ENCODE assay signal across 28 cellular contexts in the genomic region with DNA sequence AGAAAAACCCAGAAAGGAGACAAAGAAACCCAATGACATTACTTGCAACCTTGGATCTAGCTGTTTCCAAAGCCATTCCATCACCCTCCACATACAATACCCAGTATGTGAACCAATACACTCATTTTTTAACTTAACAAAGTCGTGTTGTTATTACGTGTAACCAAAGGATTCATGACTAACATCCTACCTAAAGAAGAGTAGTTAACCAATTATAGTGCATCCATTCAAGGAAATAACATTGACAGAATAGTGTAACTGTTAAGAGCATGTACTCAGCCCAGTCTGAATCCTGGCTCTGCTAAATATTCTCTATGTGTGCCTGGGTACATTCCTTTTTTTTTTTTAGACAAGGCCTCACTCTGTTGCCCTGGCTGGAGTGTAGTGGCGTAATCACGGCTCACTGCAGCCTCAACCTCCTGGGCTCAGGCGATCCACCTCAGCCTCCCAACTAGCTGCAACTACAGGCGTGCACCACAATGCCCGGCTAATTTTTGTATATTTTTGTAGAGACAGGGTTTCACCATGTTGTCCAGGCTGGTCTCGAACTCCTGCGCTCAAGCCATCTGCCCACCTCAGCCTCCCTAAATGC. TPM values are rescaled to one million over a fixed set of nuclear protein-coding genes. Genes with fewer than 3 reads are reported as not detected.
A peak's percentile ranks its signal among the peaks of the same experiment; 100 is the strongest.
DNase-seq lines count a peak whose midpoint lies in the region; ATAC-seq and TF ChIP-seq lines count a peak whose summit lies in the region.
"Had no signal": no experiment of that assay in that cellular context is flagged by ENCODE, and none has a peak within 500 bp of the region (broad histone marks: within the 10 kb centered on the region; RNA-seq: fewer than 3 reads in every experiment).

No MANE protein-coding gene starts in this region.

- peaks cover 96% of the 10 kb centered on the region for H4K20me1 ChIP-seq in Loucy (ENCODE audit: insufficient read depth, low read length, poor library complexity, severe bottlenecking)

- ATAC-seq in CD4-positive, CD25-positive, alpha-beta regulatory T cell (ENCODE audit: low read depth in 2 of 2): no peak
- ATAC-seq in naive B cell (ENCODE audit: low read depth in 2 of 2): no peak
- ATAC-seq: HCT116, left colon, WTC11 had no signal

- no peak overlapping the region for H3K27ac ChIP-seq in CD4-positive, CD25-positive, alpha-beta regulatory T cell (ENCODE audit: insufficient read depth, low read length, poor library complexity, severe bottlenecking)
- H3K27ac ChIP-seq: coronary artery, epithelial cell of prostate, hepatocyte, thoracic aorta had no signal

- DNase-seq in activated T-cell treated with anti-CD3 and anti-CD28 coated beads, Interleukin-2, amount 50 U/mL, for 24 hours: no peak
- DNase-seq in activated T-cell treated with anti-CD3 and anti-CD28 coated beads, Interleukin-2, amount 50 U/mL, for 1 hour: no peak
- DNase-seq in CD4-positive, CD25-positive, alpha-beta regulatory T cell: no peak
- DNase-seq in naive B cell (no peak), T-helper 1 cell (no peak), iPS-NIHi7 (ENCODE audit: extremely low spot score) (no peak)
- no peak for DNase-seq in stimulated activated CD8-positive, alpha-beta memory T cell treated with anti-CD3 and anti-CD28 coated beads, Interleukin-4, amount 100 ng/mL, for 48 hours
- DNase-seq: activated CD4-positive, alpha-beta T cell treated with anti-CD3 and anti-CD28 coated beads, Interleukin-2, amount 10 ng/mL, durations not matched to agents 7 days and 5 days; activated effector memory CD4-positive, alpha-beta T cell treated with Interleukin-2 at 50 U/mL for 16 hours; AML-193; DMS153; effector CD8-positive, alpha-beta T cell; IMR-90; left colon; NCI-H1092; NCI-H1694 treated with DMSO at 0.1 percent for 48 hours; NCI-H446 treated with DMSO at 0.1 percent for 48 hours; NCI-H774; nephron progenitor cell; retina had no signal

- H3F3A ChIP-seq in Loucy (ENCODE audit: low read depth): peaks cover 9% of the 10 kb centered on the region; the same call in 1 of the 2 replicates

- H3K27me3 Mint-ChIP-seq in activated T-cell treated with anti-CD3 and anti-CD28 coated beads, Interleukin-2, amount 50 U/mL, for 24 hours: no peaks in the 10 kb centered on the region
- no peaks in the 10 kb centered on the region for H3K27me3 Mint-ChIP-seq in CD4-positive, CD25-positive, alpha-beta regulatory T cell
- H3K27me3 Mint-ChIP-seq in naive B cell: no peaks in the 10 kb centered on the region
- H3K27me3 Mint-ChIP-seq: activated CD4-positive, alpha-beta T cell treated with anti-CD3 and anti-CD28 coated beads, Interleukin-2, amount 10 ng/mL, durations not matched to agents 7 days and 5 days; stimulated activated naive CD8-positive, alpha-beta T cell treated with anti-CD3 and anti-CD28 coated beads, Interleukin-15, Interleukin-2, amounts not matched to agents 100 ng/mL and 50 ng/mL, for 24 hours had no signal

- no peak for TF ChIP-seq CTCF in Loucy (conservative IDR thresholded peaks at IDR 0.05; ENCODE audit: low read length)

- H3K4me2 ChIP-seq in Loucy (ENCODE audit: low read depth, low read length, poor library complexity, severe bottlenecking): peak overlapping the region; percentile 22
- H3K4me2 ChIP-seq: hepatocyte had no signal

- H3K4me3 Mint-ChIP-seq in activated T-cell treated with anti-CD3 and anti-CD28 coated beads, Interleukin-2, amount 50 U/mL, for 24 hours: no peak overlapping the region
- peak overlapping the region in 2 of 4 donors; percentile 33 to 58 for H3K4me3 Mint-ChIP-seq in CD4-positive, CD25-positive, alpha-beta regulatory T cell
- H3K4me3 Mint-ChIP-seq in naive B cell: peak overlapping the region in 1 of 8 donors; percentile 76
- H3K4me3 Mint-ChIP-seq: activated CD4-positive, alpha-beta T cell treated with anti-CD3 and anti-CD28 coated beads, Interleukin-2, amount 10 ng/mL, durations not matched to agents 7 days and 5 days; nephron progenitor cell; stimulated activated naive CD8-positive, alpha-beta T cell treated with anti-CD3 and anti-CD28 coated beads, Interleukin-15, Interleukin-2, amounts not matched to agents 100 ng/mL and 50 ng/mL, for 24 hours; WTC11 had no signal

- no peaks in the 10 kb centered on the region for H3K27me3 ChIP-seq in CD4-positive, CD25-positive, alpha-beta regulatory T cell (ENCODE audit: control insufficient read depth, insufficient read depth, low read length)
- no peaks in the 10 kb centered on the region for H3K27me3 ChIP-seq in Loucy (ENCODE audit: insufficient read depth, low read length, poor library complexity, severe bottlenecking)
- H3K27me3 ChIP-seq: hepatocyte had no signal

- peak overlapping the region; percentile 59 for H3K27ac Mint-ChIP-seq in activated T-cell treated with anti-CD3 and anti-CD28 coated beads, Interleukin-2, amount 50 U/mL, for 24 hours
- H3K27ac Mint-ChIP-seq in CD4-positive, CD25-positive, alpha-beta regulatory T cell: peak overlapping the region in 2 of 3 donors; percentile 69 to 78
- H3K27ac Mint-ChIP-seq in naive B cell: peak overlapping the region in 4 of 6 donors; percentile 19 to 79 (median 40)
- H3K27ac Mint-ChIP-seq: stimulated activated naive CD8-positive, alpha-beta T cell treated with anti-CD3 and anti-CD28 coated beads, Interleukin-15, Interleukin-2, amounts not matched to agents 100 ng/mL and 50 ng/mL, for 24 hours had no signal

- peaks cover 100% of the 10 kb centered on the region for H3K79me2 ChIP-seq in Loucy (ENCODE audit: insufficient read depth, low read length)

- peaks cover 12% of the 10 kb centered on the region for H3K36me3 Mint-ChIP-seq in activated T-cell treated with anti-CD3 and anti-CD28 coated beads, Interleukin-2, amount 50 U/mL, for 24 hours (ENCODE audit: low read depth)
- no peaks in the 10 kb centered on the region for H3K36me3 Mint-ChIP-seq in CD4-positive, CD25-positive, alpha-beta regulatory T cell
- H3K36me3 Mint-ChIP-seq in naive B cell: no peaks in the 10 kb centered on the region
- H3K36me3 Mint-ChIP-seq: WTC11 had no signal

- H3K9me3 Mint-ChIP-seq in activated T-cell treated with anti-CD3 and anti-CD28 coated beads, Interleukin-2, amount 50 U/mL, for 24 hours: no peaks in the 10 kb centered on the region
- no peaks in the 10 kb centered on the region for H3K9me3 Mint-ChIP-seq in CD4-positive, CD25-positive, alpha-beta regulatory T cell
- H3K9me3 Mint-ChIP-seq in naive B cell: no peaks in the 10 kb centered on the region
- H3K9me3 Mint-ChIP-seq: activated CD4-positive, alpha-beta T cell treated with anti-CD3 and anti-CD28 coated beads, Interleukin-2, amount 10 ng/mL, durations not matched to agents 7 days and 5 days; nephron progenitor cell; stimulated activated naive CD8-positive, alpha-beta T cell treated with anti-CD3 and anti-CD28 coated beads, Interleukin-15, Interleukin-2, amounts not matched to agents 100 ng/mL and 50 ng/mL, for 24 hours; WTC11 had no signal

- H2AFZ ChIP-seq in Loucy (ENCODE audit: low read length): no peak overlapping the region
- H2AFZ ChIP-seq: hepatocyte had no signal

- no peak overlapping the region for H3K9ac ChIP-seq in Loucy (ENCODE audit: low read depth, low read length, poor library complexity, severe bottlenecking)

- H3K4me3 ChIP-seq in CD4-positive, CD25-positive, alpha-beta regulatory T cell (ENCODE audit: low read depth, low read length): peak overlapping the region; percentile 19
- peak overlapping the region; percentile 9 for H3K4me3 ChIP-seq in Loucy (ENCODE audit: low read length, poor library complexity, severe bottlenecking)
- H3K4me3 ChIP-seq: coronary artery, hepatocyte, thoracic aorta had no signal

- H3K9me3 ChIP-seq in CD4-positive, CD25-positive, alpha-beta regulatory T cell (ENCODE audit: control insufficient read depth in 2 of 2, low read length in 2 of 2): no peaks in the 10 kb centered on the region
- H3K9me3 ChIP-seq in Loucy (ENCODE audit: insufficient read depth, low read depth, low read length): no peaks in the 10 kb centered on the region
- H3K9me3 ChIP-seq: thoracic aorta had no signal

- no peaks in the 10 kb centered on the region for H3K36me3 ChIP-seq in CD4-positive, CD25-positive, alpha-beta regulatory T cell (ENCODE audit: control insufficient read depth, insufficient read depth, low read length)
- no peaks in the 10 kb centered on the region for H3K36me3 ChIP-seq in Loucy (ENCODE audit: insufficient read depth, low read length)
- H3K36me3 ChIP-seq: thoracic aorta had no signal

- H3K9me2 ChIP-seq in Loucy (replicated peaks; ENCODE audit: low read depth, low read length): no peaks in the 10 kb centered on the region

- peaks cover 52% of the 10 kb centered on the region for H3K4me1 ChIP-seq in CD4-positive, CD25-positive, alpha-beta regulatory T cell (ENCODE audit: control insufficient read depth, insufficient read depth, low read length, poor library complexity, severe bottlenecking)
- peaks cover 65% of the 10 kb centered on the region for H3K4me1 ChIP-seq in Loucy (ENCODE audit: insufficient read depth, low read length, poor library complexity, severe bottlenecking)

- peaks cover 82% of the 10 kb centered on the region for H3K4me1 Mint-ChIP-seq in activated T-cell treated with anti-CD3 and anti-CD28 coated beads, Interleukin-2, amount 50 U/mL, for 24 hours (ENCODE audit: low read depth)
- H3K4me1 Mint-ChIP-seq in CD4-positive, CD25-positive, alpha-beta regulatory T cell: peaks cover 59 to 89% (median 73%) of the 10 kb centered on the region in 4 donors
- H3K4me1 Mint-ChIP-seq in naive B cell: peaks cover 62 to 89% (median 67%) of the 10 kb centered on the region in 3 donors

RNA-seq across cellular contexts. Expression of a gene that starts 9.9 kb away (rescaled TPM):
- total RNA-seq in CD4-positive, CD25-positive, alpha-beta regulatory T cell: 179 TPM
- polyA plus RNA-seq in CD4-positive, CD25-positive, alpha-beta regulatory T cell: 10 to 100 TPM; 33.9 to 69.2 (median 45.0) TPM
- polyA plus RNA-seq in naive B cell (ENCODE audit: low read depth in 6 of 6): 10 to 100 TPM; 21.1 to 86.1 (median 62.8) TPM
